Comparison of ENCODE assay signal across 9 cellular contexts in the genomic region with DNA sequence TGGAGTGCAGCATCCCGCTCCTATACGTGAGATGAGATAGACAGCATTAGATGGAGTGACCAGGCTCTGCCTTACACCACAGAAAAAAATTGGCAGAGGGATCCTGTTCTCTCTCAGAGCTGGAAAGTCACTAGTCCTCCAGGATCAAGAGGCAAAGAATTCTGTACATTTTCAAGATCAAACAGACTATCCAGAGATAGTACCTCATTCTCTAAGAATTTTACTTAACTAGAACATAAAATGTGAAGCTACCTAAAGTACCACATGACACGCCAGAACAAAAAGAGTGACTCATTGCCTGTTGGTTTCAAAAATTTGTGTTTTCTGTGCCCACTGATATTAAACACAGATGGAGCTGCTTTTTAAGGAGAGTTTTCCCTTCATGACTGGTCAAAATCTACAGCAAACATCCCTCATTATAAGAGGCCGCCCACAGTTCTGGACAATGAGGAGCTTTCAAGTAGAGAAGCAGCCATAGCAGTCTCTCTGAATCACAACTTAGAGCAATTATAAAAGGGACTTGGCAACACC.
DNase-seq lines count a peak whose midpoint lies in the region; ATAC-seq and TF ChIP-seq lines count a peak whose summit lies in the region.
"Had no signal": no experiment of that assay in that cellular context is flagged by ENCODE, and none has a peak within 500 bp of the region (broad histone marks: within the 10 kb centered on the region; RNA-seq: fewer than 3 reads in every experiment).

No MANE protein-coding gene starts in this region.

- H3K4me1 ChIP-seq in RWPE2 (ENCODE audit: insufficient read depth, poor library complexity, severe bottlenecking) = peaks cover 11% of the 10 kb centered on the region
- H3K4me1 ChIP-seq: upper lobe of left lung had no signal

- H3K9me3 ChIP-seq in RWPE2 (ENCODE audit: severe bottlenecking) = no peaks in the 10 kb centered on the region
- H3K9me3 ChIP-seq: upper lobe of left lung had no signal

- peak overlapping the region; percentile 58 for H3K27ac ChIP-seq in RWPE2 (ENCODE audit: poor library complexity, severe bottlenecking)
- H3K27ac ChIP-seq: upper lobe of left lung had no signal

- H3K27me3 ChIP-seq in RWPE2 (ENCODE audit: insufficient read depth, poor library complexity, severe bottlenecking) = no peaks in the 10 kb centered on the region
- H3K27me3 ChIP-seq: upper lobe of left lung had no signal

- no peak overlapping the region for H3K4me3 ChIP-seq in RWPE2 (ENCODE audit: severe bottlenecking)
- H3K4me3 ChIP-seq: upper lobe of left lung had no signal

- peaks cover 27% of the 10 kb centered on the region for H3K36me3 ChIP-seq in RWPE2 (ENCODE audit: low read depth)

- DNase-seq in Ammon's horn (ENCODE audit: low spot score) (peak; percentile 54), RWPE2 (ENCODE audit: low spot score) (no peak), fibroblast of gingiva (ENCODE audit: low read depth) (peak; percentile 96), pons (ENCODE audit: low spot score) (peak; percentile 68), NCI-H1092 treated with DMSO at 0.1 percent for 48 hours (lab: John Stamatoyannopoulos, UW) (no peak), NCI-H2107 (lab: John Stamatoyannopoulos, UW) (no peak)
- no peak for DNase-seq in activated CD8-positive, alpha-beta memory T cell treated with anti-CD3 and anti-CD28 coated beads for 24 hours
- DNase-seq: upper lobe of left lung had no signal

- no peak for TF ChIP-seq CTCF in RWPE2 (IDR thresholded peaks at IDR 0.05; ENCODE audit: poor library complexity, severe bottlenecking)

- ATAC-seq in RWPE2 (ENCODE audit: low read depth) (peak; percentile 76), HG03469 (IDR thresholded peaks at IDR 0.05; ENCODE audit: unreplicated experiment) (no peak)

Comparison
In these comparisons a context has a peak if more than half of its experiments do, and no peak if none do; other contexts are left out.
1. DNase-seq: peak in Ammon's horn (single experiment), fibroblast of gingiva (single experiment) and pons (single experiment); none in RWPE2 (single experiment), NCI-H1092 treated with DMSO at 0.1 percent for 48 hours (single experiment), activated CD8-positive, alpha-beta memory T cell treated with anti-CD3 and anti-CD28 coated beads for 24 hours (single experiment) and NCI-H2107 (single experiment).